Comparison of ENCODE assay signal across 1 cellular context in genomic region chr1:160641323-160642280, GRCh38.
TF ChIP-seq lines count a peak whose summit lies in the region.

No MANE protein-coding gene starts in this region.

TF ChIP-seq in GM23338, 12 proteins besides CTCF, POLR2A, EP300 and RAD21 (continued from another document):
- TF ChIP-seq, protein P1, sequence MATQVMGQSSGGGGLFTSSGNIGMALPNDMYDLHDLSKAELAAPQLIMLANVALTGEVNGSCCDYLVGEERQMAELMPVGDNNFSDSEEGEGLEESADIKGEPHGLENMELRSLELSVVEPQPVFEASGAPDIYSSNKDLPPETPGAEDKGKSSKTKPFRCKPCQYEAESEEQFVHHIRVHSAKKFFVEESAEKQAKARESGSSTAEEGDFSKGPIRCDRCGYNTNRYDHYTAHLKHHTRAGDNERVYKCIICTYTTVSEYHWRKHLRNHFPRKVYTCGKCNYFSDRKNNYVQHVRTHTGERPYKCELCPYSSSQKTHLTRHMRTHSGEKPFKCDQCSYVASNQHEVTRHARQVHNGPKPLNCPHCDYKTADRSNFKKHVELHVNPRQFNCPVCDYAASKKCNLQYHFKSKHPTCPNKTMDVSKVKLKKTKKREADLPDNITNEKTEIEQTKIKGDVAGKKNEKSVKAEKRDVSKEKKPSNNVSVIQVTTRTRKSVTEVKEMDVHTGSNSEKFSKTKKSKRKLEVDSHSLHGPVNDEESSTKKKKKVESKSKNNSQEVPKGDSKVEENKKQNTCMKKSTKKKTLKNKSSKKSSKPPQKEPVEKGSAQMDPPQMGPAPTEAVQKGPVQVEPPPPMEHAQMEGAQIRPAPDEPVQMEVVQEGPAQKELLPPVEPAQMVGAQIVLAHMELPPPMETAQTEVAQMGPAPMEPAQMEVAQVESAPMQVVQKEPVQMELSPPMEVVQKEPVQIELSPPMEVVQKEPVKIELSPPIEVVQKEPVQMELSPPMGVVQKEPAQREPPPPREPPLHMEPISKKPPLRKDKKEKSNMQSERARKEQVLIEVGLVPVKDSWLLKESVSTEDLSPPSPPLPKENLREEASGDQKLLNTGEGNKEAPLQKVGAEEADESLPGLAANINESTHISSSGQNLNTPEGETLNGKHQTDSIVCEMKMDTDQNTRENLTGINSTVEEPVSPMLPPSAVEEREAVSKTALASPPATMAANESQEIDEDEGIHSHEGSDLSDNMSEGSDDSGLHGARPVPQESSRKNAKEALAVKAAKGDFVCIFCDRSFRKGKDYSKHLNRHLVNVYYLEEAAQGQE (IDR thresholded peaks at IDR 0.05; ENCODE audit: unreplicated experiment): no peak
- TF ChIP-seq, protein P2, sequence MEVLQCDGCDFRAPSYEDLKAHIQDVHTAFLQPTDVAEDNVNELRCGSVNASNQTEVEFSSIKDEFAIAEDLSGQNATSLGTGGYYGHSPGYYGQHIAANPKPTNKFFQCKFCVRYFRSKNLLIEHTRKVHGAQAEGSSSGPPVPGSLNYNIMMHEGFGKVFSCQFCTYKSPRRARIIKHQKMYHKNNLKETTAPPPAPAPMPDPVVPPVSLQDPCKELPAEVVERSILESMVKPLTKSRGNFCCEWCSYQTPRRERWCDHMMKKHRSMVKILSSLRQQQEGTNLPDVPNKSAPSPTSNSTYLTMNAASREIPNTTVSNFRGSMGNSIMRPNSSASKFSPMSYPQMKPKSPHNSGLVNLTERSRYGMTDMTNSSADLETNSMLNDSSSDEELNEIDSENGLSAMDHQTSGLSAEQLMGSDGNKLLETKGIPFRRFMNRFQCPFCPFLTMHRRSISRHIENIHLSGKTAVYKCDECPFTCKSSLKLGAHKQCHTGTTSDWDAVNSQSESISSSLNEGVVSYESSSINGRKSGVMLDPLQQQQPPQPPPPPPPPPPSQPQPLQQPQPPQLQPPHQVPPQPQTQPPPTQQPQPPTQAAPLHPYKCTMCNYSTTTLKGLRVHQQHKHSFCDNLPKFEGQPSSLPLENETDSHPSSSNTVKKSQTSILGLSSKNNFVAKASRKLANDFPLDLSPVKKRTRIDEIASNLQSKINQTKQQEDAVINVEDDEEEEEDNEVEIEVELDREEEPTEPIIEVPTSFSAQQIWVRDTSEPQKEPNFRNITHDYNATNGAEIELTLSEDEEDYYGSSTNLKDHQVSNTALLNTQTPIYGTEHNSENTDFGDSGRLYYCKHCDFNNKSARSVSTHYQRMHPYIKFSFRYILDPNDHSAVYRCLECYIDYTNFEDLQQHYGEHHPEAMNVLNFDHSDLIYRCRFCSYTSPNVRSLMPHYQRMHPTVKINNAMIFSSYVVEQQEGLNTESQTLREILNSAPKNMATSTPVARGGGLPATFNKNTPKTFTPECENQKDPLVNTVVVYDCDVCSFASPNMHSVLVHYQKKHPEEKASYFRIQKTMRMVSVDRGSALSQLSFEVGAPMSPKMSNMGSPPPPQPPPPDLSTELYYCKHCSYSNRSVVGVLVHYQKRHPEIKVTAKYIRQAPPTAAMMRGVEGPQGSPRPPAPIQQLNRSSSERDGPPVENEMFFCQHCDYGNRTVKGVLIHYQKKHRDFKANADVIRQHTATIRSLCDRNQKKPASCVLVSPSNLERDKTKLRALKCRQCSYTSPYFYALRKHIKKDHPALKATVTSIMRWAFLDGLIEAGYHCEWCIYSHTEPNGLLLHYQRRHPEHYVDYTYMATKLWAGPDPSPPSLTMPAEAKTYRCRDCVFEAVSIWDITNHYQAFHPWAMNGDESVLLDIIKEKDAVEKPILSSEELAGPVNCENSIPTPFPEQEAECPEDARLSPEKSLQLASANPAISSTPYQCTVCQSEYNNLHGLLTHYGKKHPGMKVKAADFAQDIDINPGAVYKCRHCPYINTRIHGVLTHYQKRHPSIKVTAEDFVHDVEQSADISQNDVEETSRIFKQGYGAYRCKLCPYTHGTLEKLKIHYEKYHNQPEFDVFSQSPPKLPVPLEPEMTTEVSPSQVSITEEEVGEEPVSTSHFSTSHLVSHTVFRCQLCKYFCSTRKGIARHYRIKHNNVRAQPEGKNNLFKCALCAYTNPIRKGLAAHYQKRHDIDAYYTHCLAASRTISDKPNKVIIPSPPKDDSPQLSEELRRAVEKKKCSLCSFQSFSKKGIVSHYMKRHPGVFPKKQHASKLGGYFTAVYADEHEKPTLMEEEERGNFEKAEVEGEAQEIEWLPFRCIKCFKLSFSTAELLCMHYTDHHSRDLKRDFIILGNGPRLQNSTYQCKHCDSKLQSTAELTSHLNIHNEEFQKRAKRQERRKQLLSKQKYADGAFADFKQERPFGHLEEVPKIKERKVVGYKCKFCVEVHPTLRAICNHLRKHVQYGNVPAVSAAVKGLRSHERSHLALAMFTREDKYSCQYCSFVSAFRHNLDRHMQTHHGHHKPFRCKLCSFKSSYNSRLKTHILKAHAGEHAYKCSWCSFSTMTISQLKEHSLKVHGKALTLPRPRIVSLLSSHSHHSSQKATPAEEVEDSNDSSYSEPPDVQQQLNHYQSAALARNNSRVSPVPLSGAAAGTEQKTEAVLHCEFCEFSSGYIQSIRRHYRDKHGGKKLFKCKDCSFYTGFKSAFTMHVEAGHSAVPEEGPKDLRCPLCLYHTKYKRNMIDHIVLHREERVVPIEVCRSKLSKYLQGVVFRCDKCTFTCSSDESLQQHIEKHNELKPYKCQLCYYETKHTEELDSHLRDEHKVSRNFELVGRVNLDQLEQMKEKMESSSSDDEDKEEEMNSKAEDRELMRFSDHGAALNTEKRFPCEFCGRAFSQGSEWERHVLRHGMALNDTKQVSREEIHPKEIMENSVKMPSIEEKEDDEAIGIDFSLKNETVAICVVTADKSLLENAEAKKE (CRISPR knock-in tag; IDR thresholded peaks at IDR 0.05): no peak
- TF ChIP-seq, protein P3, sequence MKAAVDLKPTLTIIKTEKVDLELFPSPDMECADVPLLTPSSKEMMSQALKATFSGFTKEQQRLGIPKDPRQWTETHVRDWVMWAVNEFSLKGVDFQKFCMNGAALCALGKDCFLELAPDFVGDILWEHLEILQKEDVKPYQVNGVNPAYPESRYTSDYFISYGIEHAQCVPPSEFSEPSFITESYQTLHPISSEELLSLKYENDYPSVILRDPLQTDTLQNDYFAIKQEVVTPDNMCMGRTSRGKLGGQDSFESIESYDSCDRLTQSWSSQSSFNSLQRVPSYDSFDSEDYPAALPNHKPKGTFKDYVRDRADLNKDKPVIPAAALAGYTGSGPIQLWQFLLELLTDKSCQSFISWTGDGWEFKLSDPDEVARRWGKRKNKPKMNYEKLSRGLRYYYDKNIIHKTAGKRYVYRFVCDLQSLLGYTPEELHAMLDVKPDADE (IDR thresholded peaks at IDR 0.05): no peak
- no peak for TF ChIP-seq JUNB (IDR thresholded peaks at IDR 0.05; ENCODE audit: unreplicated experiment)
